ENCODE assay signal across 8 cellular contexts in the genomic region with DNA sequence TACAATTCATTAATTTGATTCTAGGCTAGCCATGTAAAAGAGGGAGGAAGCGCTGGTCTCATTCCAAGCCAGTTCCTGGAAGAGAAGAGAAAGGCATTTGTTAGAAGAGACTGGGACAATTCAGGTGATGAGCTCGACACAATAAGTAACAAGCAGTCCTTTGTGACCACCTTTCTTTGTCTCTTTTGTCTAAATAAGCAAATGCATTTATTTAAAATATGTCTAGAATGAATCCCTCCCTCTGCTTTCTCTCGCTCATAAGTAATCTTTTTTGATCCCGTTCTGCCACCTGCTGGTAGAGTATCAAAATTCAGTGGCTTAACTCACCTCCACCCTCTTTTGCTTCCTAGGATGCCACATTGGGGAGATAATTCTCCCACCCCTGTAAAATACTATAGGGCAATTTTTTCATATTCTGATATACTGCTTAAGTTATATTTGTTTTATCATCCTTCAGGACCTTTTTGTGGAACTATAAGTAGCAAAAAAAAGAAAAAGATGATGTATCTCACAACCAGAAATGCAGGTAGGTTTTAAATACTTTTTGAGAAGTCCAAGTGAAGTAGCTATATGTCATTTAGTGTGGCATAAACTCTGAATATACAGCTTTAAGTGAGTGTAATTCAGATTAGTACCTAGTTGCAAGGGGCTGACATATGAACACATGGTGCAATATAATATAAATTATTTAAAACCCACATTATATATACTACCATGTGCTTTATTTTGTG.
DNase-seq lines count a peak whose midpoint lies in the region; ATAC-seq and TF ChIP-seq lines count a peak whose summit lies in the region.

No MANE protein-coding gene starts in this region.

- H3K9ac ChIP-seq in neural cell (ENCODE audit: low read length), result no peak overlapping the region

- H3F3A ChIP-seq in neural cell (ENCODE audit: insufficient read depth, low read length, poor library complexity, severe bottlenecking), result no peaks in the 10 kb centered on the region

- ATAC-seq in HG02610 (IDR thresholded peaks at IDR 0.05; ENCODE audit: unreplicated experiment) (peak; percentile 41), GM21786 (IDR thresholded peaks at IDR 0.05; ENCODE audit: unreplicated experiment) (no peak)
- peak; percentile 44 to 45 for ATAC-seq in activated CD4-positive, CD25-positive, alpha-beta regulatory T cell treated with anti-CD3 and anti-CD28 coated beads, Interleukin-2, amount 50 U/mL, for 24 hours

- H3K27me3 ChIP-seq in neural cell (ENCODE audit: insufficient read depth, low read depth, low read length), result no peaks in the 10 kb centered on the region

- TF ChIP-seq EP300 in neural cell (conservative IDR thresholded peaks at IDR 0.05; ENCODE audit: poor library complexity, severe bottlenecking), result no peak

- no peak overlapping the region for H3K4me3 ChIP-seq in neural cell (ENCODE audit: low read length)

- no peaks in the 10 kb centered on the region for H3K9me2 ChIP-seq in neural cell (ENCODE audit: insufficient read depth, low read length)

- H2AFZ ChIP-seq in neural cell (ENCODE audit: low read depth, low read length), result peak overlapping the region; percentile 17

- no peak overlapping the region for H3K4me2 ChIP-seq in neural cell (ENCODE audit: low read length)

- no peak overlapping the region for H3K27ac ChIP-seq in neural cell (ENCODE audit: low read length)

- TF ChIP-seq CTCF in neural cell (IDR thresholded peaks at IDR 0.05; ENCODE audit: poor library complexity, severe bottlenecking), result peak; percentile 88

- DNase-seq in DMS79 treated with DMSO at 0.1 percent for 48 hours (lab: John Stamatoyannopoulos, UW) (peak; percentile 49), NCI-H226 (peak; percentile 46), epidermal melanocyte (ENCODE audit: insufficient read length, low spot score) (peak; percentile 25)
- DNase-seq in NK-92 treated with Interleukin-12 subunit alpha and Interleukin-12 subunit beta, amount 100 ng/mL, for 24 hours (lab: John Stamatoyannopoulos, UW), result no peak

- H4K20me1 ChIP-seq in neural cell (ENCODE audit: insufficient read depth), result no peaks in the 10 kb centered on the region

- H3K79me2 ChIP-seq in neural cell (replicated peaks; ENCODE audit: insufficient read depth, low read length), result no peaks in the 10 kb centered on the region

- no peaks in the 10 kb centered on the region for H3K9me3 ChIP-seq in neural cell (ENCODE audit: low read length)

- TF ChIP-seq RAD21 in neural cell (conservative IDR thresholded peaks at IDR 0.05), result peak; percentile 88

- no peaks in the 10 kb centered on the region for H3K36me3 ChIP-seq in neural cell (ENCODE audit: insufficient read depth, low read length)

TF ChIP-seq in neural cell, 6 proteins besides CTCF, POLR2A, EP300 and RAD21:
- TF ChIP-seq SMC3 (conservative IDR thresholded peaks at IDR 0.05; ENCODE audit: poor library complexity) (peak; percentile 91), EZH2 (IDR thresholded peaks at IDR 0.05; ENCODE audit: borderline replicate concordance, insufficient read depth, low read length, poor library complexity, severe bottlenecking) (no peak), POLR2AphosphoS5 (IDR thresholded peaks at IDR 0.05) (no peak), TAF1 (IDR thresholded peaks at IDR 0.05; ENCODE audit: low read depth) (no peak), MXI1 (conservative IDR thresholded peaks at IDR 0.05; ENCODE audit: poor library complexity, severe bottlenecking) (no peak)
- TF ChIP-seq, protein P1, sequence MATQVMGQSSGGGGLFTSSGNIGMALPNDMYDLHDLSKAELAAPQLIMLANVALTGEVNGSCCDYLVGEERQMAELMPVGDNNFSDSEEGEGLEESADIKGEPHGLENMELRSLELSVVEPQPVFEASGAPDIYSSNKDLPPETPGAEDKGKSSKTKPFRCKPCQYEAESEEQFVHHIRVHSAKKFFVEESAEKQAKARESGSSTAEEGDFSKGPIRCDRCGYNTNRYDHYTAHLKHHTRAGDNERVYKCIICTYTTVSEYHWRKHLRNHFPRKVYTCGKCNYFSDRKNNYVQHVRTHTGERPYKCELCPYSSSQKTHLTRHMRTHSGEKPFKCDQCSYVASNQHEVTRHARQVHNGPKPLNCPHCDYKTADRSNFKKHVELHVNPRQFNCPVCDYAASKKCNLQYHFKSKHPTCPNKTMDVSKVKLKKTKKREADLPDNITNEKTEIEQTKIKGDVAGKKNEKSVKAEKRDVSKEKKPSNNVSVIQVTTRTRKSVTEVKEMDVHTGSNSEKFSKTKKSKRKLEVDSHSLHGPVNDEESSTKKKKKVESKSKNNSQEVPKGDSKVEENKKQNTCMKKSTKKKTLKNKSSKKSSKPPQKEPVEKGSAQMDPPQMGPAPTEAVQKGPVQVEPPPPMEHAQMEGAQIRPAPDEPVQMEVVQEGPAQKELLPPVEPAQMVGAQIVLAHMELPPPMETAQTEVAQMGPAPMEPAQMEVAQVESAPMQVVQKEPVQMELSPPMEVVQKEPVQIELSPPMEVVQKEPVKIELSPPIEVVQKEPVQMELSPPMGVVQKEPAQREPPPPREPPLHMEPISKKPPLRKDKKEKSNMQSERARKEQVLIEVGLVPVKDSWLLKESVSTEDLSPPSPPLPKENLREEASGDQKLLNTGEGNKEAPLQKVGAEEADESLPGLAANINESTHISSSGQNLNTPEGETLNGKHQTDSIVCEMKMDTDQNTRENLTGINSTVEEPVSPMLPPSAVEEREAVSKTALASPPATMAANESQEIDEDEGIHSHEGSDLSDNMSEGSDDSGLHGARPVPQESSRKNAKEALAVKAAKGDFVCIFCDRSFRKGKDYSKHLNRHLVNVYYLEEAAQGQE (IDR thresholded peaks at IDR 0.05; ENCODE audit: borderline replicate concordance), result no peak
